In genomic region chr10:7571992-7572391, GRCh38 we compare ENCODE assay signal across 30 cellular contexts.
"Had no signal": no experiment of that assay in that cellular context is flagged by ENCODE, and none has a peak within 500 bp of the region (broad histone marks: within the 10 kb centered on the region; RNA-seq: fewer than 3 reads in every experiment).

No MANE protein-coding gene starts in this region.

- H3K4me1 ChIP-seq: neural progenitor cell, suprapubic skin, tibial artery had no signal

- H3K27me3 ChIP-seq: cardiac muscle cell, gastroesophageal sphincter, neural progenitor cell, stomach, suprapubic skin, tibial artery had no signal

- H3K9ac ChIP-seq: neural progenitor cell had no signal

- H3K9me3 Mint-ChIP-seq: activated naive CD4-positive, alpha-beta T cell treated with anti-CD3 and anti-CD28 coated beads, Interleukin-2, amount 50 U/mL, for 24 hours; activated naive CD8-positive, alpha-beta T cell treated with anti-CD3 and anti-CD28 coated beads, Interleukin-2, amount 50 U/mL, for 24 hours; activated T-helper 2 cell treated with anti-CD3 and anti-CD28 coated beads, Interferon-gamma antibody, Interleukin-2, Interleukin-4, amounts not matched to agents 10 μg/mL and 5 μg/mL and 100 μg/mL, durations not matched to agents 14 hours and 24 hours and 36 hours; brain; effector memory CD8-positive, alpha-beta T cell; naive thymus-derived CD8-positive, alpha-beta T cell; neural progenitor cell; stimulated activated memory B cell treated with anti-CD40 and anti-IgM and Interleukin-4, amounts not matched to agents 10 μg/mL and 1 μg/mL and 100 μg/mL, for 72 hours; T-cell had no signal

- ATAC-seq: activated CD4-positive, alpha-beta T cell treated with anti-CD3 and anti-CD28 coated beads for 36 hours; activated CD8-positive, alpha-beta memory T cell treated with anti-CD3 and anti-CD28 coated beads, Interleukin-2, amount 10 ng/mL, durations not matched to agents 7 days and 5 days; activated CD8-positive, alpha-beta T cell treated with anti-CD3 and anti-CD28 coated beads, Interleukin-2, amount 10 ng/mL, durations not matched to agents 7 days and 5 days; activated naive CD8-positive, alpha-beta T cell treated with anti-CD3 and anti-CD28 coated beads, Interleukin-2, amount 50 U/mL, for 24 hours; effector memory CD8-positive, alpha-beta T cell; left colon; naive thymus-derived CD8-positive, alpha-beta T cell; stimulated activated memory B cell treated with anti-CD40 and anti-IgM and Interleukin-4, amounts not matched to agents 10 μg/mL and 1 μg/mL and 100 μg/mL, for 72 hours; T-cell had no signal

- DNase-seq: activated CD4-positive, alpha-beta T cell treated with anti-CD3 and anti-CD28 coated beads for 36 hours; activated CD4-positive, CD25-positive, alpha-beta regulatory T cell; activated CD8-positive, alpha-beta memory T cell treated with anti-CD3 and anti-CD28 coated beads, Interleukin-2, amount 10 ng/mL, durations not matched to agents 7 days and 5 days; activated CD8-positive, alpha-beta T cell treated with anti-CD3 and anti-CD28 coated beads, Interleukin-2, amount 10 ng/mL, durations not matched to agents 7 days and 5 days; activated naive CD8-positive, alpha-beta T cell treated with anti-CD3 and anti-CD28 coated beads, Interleukin-2, amount 50 U/mL, for 24 hours; activated T-cell treated with anti-CD3 and anti-CD28 coated beads, Interleukin-2, amount 50 U/mL, for 48 hours; cerebellar nuclear complex; effector memory CD8-positive, alpha-beta T cell; erythroblast; hippocampal formation; mammary epithelial cell; naive thymus-derived CD8-positive, alpha-beta T cell; occipital lobe; stimulated activated CD4-positive, alpha-beta T cell treated with anti-CD3 and anti-CD28 coated beads, Interleukin-1b, Interleukin-23, amount 100 ng/mL, for 48 hours; stimulated activated CD4-positive, alpha-beta T cell treated with anti-CD3 and anti-CD28 coated beads, Interleukin-4, amount 100 ng/mL, for 4 hours; stimulated activated CD8-positive, alpha-beta memory T cell treated with anti-CD3 and anti-CD28 coated beads, Interleukin-4, amount 100 ng/mL, for 48 hours; stomach; T-cell had no signal

- H3K27ac ChIP-seq: cardiac muscle cell, coronary artery, neural progenitor cell, skin epidermis, stomach, suprapubic skin had no signal

- H3K36me3 ChIP-seq: cardiac muscle cell, neural progenitor cell, suprapubic skin had no signal

- H3K27me3 Mint-ChIP-seq: activated naive CD4-positive, alpha-beta T cell treated with anti-CD3 and anti-CD28 coated beads, Interleukin-2, amount 50 U/mL, for 24 hours; stimulated activated memory B cell treated with anti-CD40 and anti-IgM and Interleukin-4, amounts not matched to agents 10 μg/mL and 1 μg/mL and 100 μg/mL, for 72 hours had no signal

- H3K4me3 Mint-ChIP-seq: activated CD4-positive, alpha-beta T cell treated with anti-CD3 and anti-CD28 coated beads for 36 hours; activated CD8-positive, alpha-beta memory T cell treated with anti-CD3 and anti-CD28 coated beads, Interleukin-2, amount 10 ng/mL, durations not matched to agents 7 days and 5 days; activated CD8-positive, alpha-beta T cell treated with anti-CD3 and anti-CD28 coated beads, Interleukin-2, amount 10 ng/mL, durations not matched to agents 7 days and 5 days; activated naive CD4-positive, alpha-beta T cell treated with anti-CD3 and anti-CD28 coated beads, Interleukin-2, amount 50 U/mL, for 24 hours; activated naive CD8-positive, alpha-beta T cell treated with anti-CD3 and anti-CD28 coated beads, Interleukin-2, amount 50 U/mL, for 24 hours; brain; effector memory CD8-positive, alpha-beta T cell; naive thymus-derived CD8-positive, alpha-beta T cell; neural progenitor cell; stimulated activated memory B cell treated with anti-CD40 and anti-IgM and Interleukin-4, amounts not matched to agents 10 μg/mL and 1 μg/mL and 100 μg/mL, for 72 hours; T-cell had no signal

- H3K4me3 ChIP-seq: cardiac muscle cell, coronary artery, gastroesophageal sphincter, neural progenitor cell, skin epidermis, stomach, suprapubic skin, tibial artery had no signal

- H3K9me3 ChIP-seq: gastroesophageal sphincter, stomach, suprapubic skin, tibial artery had no signal

- H3K36me3 Mint-ChIP-seq: activated CD8-positive, alpha-beta memory T cell treated with anti-CD3 and anti-CD28 coated beads, Interleukin-2, amount 10 ng/mL, durations not matched to agents 7 days and 5 days; activated naive CD4-positive, alpha-beta T cell treated with anti-CD3 and anti-CD28 coated beads, Interleukin-2, amount 50 U/mL, for 24 hours; brain; naive thymus-derived CD8-positive, alpha-beta T cell; neural progenitor cell; stimulated activated memory B cell treated with anti-CD40 and anti-IgM and Interleukin-4, amounts not matched to agents 10 μg/mL and 1 μg/mL and 100 μg/mL, for 72 hours; T-cell had no signal

- H3K27ac Mint-ChIP-seq: activated CD4-positive, alpha-beta T cell treated with anti-CD3 and anti-CD28 coated beads for 36 hours; activated CD8-positive, alpha-beta memory T cell treated with anti-CD3 and anti-CD28 coated beads, Interleukin-2, amount 10 ng/mL, durations not matched to agents 7 days and 5 days; activated CD8-positive, alpha-beta T cell treated with anti-CD3 and anti-CD28 coated beads, Interleukin-2, amount 10 ng/mL, durations not matched to agents 7 days and 5 days; activated naive CD4-positive, alpha-beta T cell treated with anti-CD3 and anti-CD28 coated beads, Interleukin-2, amount 50 U/mL, for 24 hours; activated naive CD8-positive, alpha-beta T cell treated with anti-CD3 and anti-CD28 coated beads, Interleukin-2, amount 50 U/mL, for 24 hours; activated T-helper 2 cell treated with anti-CD3 and anti-CD28 coated beads, Interferon-gamma antibody, Interleukin-2, Interleukin-4, amounts not matched to agents 10 μg/mL and 5 μg/mL and 100 μg/mL, durations not matched to agents 14 hours and 24 hours and 36 hours; effector memory CD8-positive, alpha-beta T cell; naive thymus-derived CD8-positive, alpha-beta T cell; neural progenitor cell; stimulated activated memory B cell treated with anti-CD40 and anti-IgM and Interleukin-4, amounts not matched to agents 10 μg/mL and 1 μg/mL and 100 μg/mL, for 72 hours; T-cell had no signal

- H3K4me1 Mint-ChIP-seq: activated CD4-positive, alpha-beta T cell treated with anti-CD3 and anti-CD28 coated beads for 36 hours; activated naive CD4-positive, alpha-beta T cell treated with anti-CD3 and anti-CD28 coated beads, Interleukin-2, amount 50 U/mL, for 24 hours; activated naive CD8-positive, alpha-beta T cell treated with anti-CD3 and anti-CD28 coated beads, Interleukin-2, amount 50 U/mL, for 24 hours; stimulated activated memory B cell treated with anti-CD40 and anti-IgM and Interleukin-4, amounts not matched to agents 10 μg/mL and 1 μg/mL and 100 μg/mL, for 72 hours; T-cell had no signal
